2 cellular contexts compared by ENCODE assay signal in the genomic region with DNA sequence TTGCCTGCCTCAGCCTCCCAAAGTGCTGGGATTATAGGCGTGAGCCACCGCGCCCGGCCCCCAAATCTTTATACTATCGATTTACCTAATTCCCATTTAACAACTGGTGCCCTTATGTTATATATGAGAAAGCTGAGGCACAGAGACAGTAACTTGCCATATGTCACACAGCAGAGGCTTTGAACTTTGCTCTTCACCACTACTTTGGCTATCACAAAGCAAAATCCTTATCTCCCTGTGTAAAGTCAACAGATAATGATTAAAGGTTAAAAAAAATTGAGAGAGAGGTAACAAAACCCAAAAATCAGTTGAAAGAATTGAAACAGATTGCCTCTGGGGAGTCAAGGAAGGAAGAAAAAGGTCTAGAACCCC.
TF ChIP-seq lines count a peak whose summit lies in the region.

No MANE protein-coding gene starts in this region.

TF ChIP-seq in A549, 52 proteins besides CTCF, POLR2A, EP300 and RAD21:
- TF ChIP-seq, protein P1, sequence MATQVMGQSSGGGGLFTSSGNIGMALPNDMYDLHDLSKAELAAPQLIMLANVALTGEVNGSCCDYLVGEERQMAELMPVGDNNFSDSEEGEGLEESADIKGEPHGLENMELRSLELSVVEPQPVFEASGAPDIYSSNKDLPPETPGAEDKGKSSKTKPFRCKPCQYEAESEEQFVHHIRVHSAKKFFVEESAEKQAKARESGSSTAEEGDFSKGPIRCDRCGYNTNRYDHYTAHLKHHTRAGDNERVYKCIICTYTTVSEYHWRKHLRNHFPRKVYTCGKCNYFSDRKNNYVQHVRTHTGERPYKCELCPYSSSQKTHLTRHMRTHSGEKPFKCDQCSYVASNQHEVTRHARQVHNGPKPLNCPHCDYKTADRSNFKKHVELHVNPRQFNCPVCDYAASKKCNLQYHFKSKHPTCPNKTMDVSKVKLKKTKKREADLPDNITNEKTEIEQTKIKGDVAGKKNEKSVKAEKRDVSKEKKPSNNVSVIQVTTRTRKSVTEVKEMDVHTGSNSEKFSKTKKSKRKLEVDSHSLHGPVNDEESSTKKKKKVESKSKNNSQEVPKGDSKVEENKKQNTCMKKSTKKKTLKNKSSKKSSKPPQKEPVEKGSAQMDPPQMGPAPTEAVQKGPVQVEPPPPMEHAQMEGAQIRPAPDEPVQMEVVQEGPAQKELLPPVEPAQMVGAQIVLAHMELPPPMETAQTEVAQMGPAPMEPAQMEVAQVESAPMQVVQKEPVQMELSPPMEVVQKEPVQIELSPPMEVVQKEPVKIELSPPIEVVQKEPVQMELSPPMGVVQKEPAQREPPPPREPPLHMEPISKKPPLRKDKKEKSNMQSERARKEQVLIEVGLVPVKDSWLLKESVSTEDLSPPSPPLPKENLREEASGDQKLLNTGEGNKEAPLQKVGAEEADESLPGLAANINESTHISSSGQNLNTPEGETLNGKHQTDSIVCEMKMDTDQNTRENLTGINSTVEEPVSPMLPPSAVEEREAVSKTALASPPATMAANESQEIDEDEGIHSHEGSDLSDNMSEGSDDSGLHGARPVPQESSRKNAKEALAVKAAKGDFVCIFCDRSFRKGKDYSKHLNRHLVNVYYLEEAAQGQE (IDR thresholded peaks at IDR 0.05), result no peak
- TF ChIP-seq PHF8 (IDR thresholded peaks at IDR 0.05; ENCODE audit: borderline replicate concordance, low read depth) (no peak), MAFK (IDR thresholded peaks at IDR 0.05; ENCODE audit: partially characterized antibody) (no peak), GATA3 (IDR thresholded peaks at IDR 0.05; ENCODE audit: borderline replicate concordance) (no peak), JUNB (IDR thresholded peaks at IDR 0.05) (no peak)
- TF ChIP-seq, protein P2, sequence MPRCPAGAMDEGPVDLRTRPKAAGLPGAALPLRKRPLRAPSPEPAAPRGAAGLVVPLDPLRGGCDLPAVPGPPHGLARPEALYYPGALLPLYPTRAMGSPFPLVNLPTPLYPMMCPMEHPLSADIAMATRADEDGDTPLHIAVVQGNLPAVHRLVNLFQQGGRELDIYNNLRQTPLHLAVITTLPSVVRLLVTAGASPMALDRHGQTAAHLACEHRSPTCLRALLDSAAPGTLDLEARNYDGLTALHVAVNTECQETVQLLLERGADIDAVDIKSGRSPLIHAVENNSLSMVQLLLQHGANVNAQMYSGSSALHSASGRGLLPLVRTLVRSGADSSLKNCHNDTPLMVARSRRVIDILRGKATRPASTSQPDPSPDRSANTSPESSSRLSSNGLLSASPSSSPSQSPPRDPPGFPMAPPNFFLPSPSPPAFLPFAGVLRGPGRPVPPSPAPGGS (IDR thresholded peaks at IDR 0.05), result no peak
TF ChIP-seq in A549: peak in this region for 0.

TF ChIP-seq in liver, 16 proteins besides CTCF, POLR2A, EP300 and RAD21 (continued from another document):
- TF ChIP-seq, protein P3, sequence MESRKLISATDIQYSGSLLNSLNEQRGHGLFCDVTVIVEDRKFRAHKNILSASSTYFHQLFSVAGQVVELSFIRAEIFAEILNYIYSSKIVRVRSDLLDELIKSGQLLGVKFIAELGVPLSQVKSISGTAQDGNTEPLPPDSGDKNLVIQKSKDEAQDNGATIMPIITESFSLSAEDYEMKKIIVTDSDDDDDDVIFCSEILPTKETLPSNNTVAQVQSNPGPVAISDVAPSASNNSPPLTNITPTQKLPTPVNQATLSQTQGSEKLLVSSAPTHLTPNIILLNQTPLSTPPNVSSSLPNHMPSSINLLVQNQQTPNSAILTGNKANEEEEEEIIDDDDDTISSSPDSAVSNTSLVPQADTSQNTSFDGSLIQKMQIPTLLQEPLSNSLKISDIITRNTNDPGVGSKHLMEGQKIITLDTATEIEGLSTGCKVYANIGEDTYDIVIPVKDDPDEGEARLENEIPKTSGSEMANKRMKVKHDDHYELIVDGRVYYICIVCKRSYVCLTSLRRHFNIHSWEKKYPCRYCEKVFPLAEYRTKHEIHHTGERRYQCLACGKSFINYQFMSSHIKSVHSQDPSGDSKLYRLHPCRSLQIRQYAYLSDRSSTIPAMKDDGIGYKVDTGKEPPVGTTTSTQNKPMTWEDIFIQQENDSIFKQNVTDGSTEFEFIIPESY (IDR thresholded peaks at IDR 0.05), result peak; percentile 31
- TF ChIP-seq HNF4A (conservative IDR thresholded peaks at IDR 0.05) (peak; percentile 82 to 87), RXRA (IDR thresholded peaks at IDR 0.05) (peak in 1 of 2 donors; percentile 44), FOXA2 (IDR thresholded peaks at IDR 0.05) (peak; percentile 63), SP1 (IDR thresholded peaks at IDR 0.05) (peak; percentile 68), GABPA (IDR thresholded peaks at IDR 0.05 in 1 of 2, conservative IDR thresholded peaks at IDR 0.05 in 1 of 2) (no peak), EGR1 (IDR thresholded peaks at IDR 0.05; ENCODE audit: low read depth in 2 of 2) (no peak), NR2F2 (IDR thresholded peaks at IDR 0.05) (no peak)
- TF ChIP-seq, protein P4, sequence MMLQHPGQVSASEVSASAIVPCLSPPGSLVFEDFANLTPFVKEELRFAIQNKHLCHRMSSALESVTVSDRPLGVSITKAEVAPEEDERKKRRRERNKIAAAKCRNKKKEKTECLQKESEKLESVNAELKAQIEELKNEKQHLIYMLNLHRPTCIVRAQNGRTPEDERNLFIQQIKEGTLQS (IDR thresholded peaks at IDR 0.05), result no peak
- TF ChIP-seq, protein P5, sequence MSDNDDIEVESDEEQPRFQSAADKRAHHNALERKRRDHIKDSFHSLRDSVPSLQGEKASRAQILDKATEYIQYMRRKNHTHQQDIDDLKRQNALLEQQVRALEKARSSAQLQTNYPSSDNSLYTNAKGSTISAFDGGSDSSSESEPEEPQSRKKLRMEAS (IDR thresholded peaks at IDR 0.05), result no peak
TF ChIP-seq in liver: peak in this region for 8.
